15 cellular contexts compared by ENCODE assay signal in genomic region chr22:49251371-49251770, GRCh38.
DNase-seq lines count a peak whose midpoint lies in the region; ATAC-seq and TF ChIP-seq lines count a peak whose summit lies in the region.
"Had no signal": no experiment of that assay in that cellular context is flagged by ENCODE, and none has a peak within 500 bp of the region (broad histone marks: within the 10 kb centered on the region; RNA-seq: fewer than 3 reads in every experiment).

No MANE protein-coding gene starts in this region.

- dilution Hi-C loops in IMR-90 (cut with HindIII; ENCODE audit: low sequenced_read_pairs, unreplicated experiment): no loop called here

- no peak overlapping the region for H2AK5ac ChIP-seq in IMR-90 (ENCODE audit: low read depth, low read length)

- no peak for TF ChIP-seq RAD21 in IMR-90 (IDR thresholded peaks at IDR 0.05; ENCODE audit: low read length)

- no peak overlapping the region for H4K5ac ChIP-seq in IMR-90 (ENCODE audit: low read depth, low read length)

- no peak overlapping the region for H2BK120ac ChIP-seq in IMR-90 (ENCODE audit: low read depth, low read length)

- H2BK20ac ChIP-seq in IMR-90 (ENCODE audit: low read depth, low read length): no peak overlapping the region

- no peak overlapping the region for H3K27ac ChIP-seq in IMR-90 (ENCODE audit: insufficient read depth, low read length)
- H3K27ac ChIP-seq: BLaER1, GM23248 had no signal

- peaks cover 38% of the 10 kb centered on the region for H3K9me3 ChIP-seq in IMR-90 (ENCODE audit: control insufficient read depth, insufficient read depth, low read length)
- H3K9me3 ChIP-seq: BLaER1, Caco-2 had no signal

- no peak overlapping the region for H3K4me3 Mint-ChIP-seq in activated CD8-positive, alpha-beta memory T cell treated with anti-CD3 and anti-CD28 coated beads, Interleukin-2, amount 10 ng/mL, durations not matched to agents 7 days and 5 days
- no peak overlapping the region for H3K4me3 Mint-ChIP-seq in stimulated activated naive CD8-positive, alpha-beta T cell treated with anti-CD3 and anti-CD28 coated beads, Interleukin-15, amount 100 ng/mL, for 72 hours
- H3K4me3 Mint-ChIP-seq: CD8-positive, alpha-beta memory T cell had no signal

- no peak overlapping the region for H3K4me2 ChIP-seq in IMR-90 (ENCODE audit: low read depth, low read length)
- H3K4me2 ChIP-seq: BLaER1 had no signal

- no peak overlapping the region for H3K56ac ChIP-seq in IMR-90 (ENCODE audit: extremely low read depth, insufficient read depth, low read length)

- H3K23ac ChIP-seq in IMR-90 (ENCODE audit: low read depth, low read length): no peak overlapping the region

- H3K9me1 ChIP-seq in IMR-90 (ENCODE audit: insufficient read depth, low read length): no peaks in the 10 kb centered on the region

- no peak overlapping the region for H4K91ac ChIP-seq in IMR-90 (ENCODE audit: insufficient read depth, low read depth, low read length)

- no peak overlapping the region for H3K4me3 ChIP-seq in IMR-90 (ENCODE audit: insufficient read depth, low read depth, low read length)
- H3K4me3 ChIP-seq: BLaER1, GM23248 had no signal

- no peak overlapping the region for H3K4ac ChIP-seq in IMR-90 (ENCODE audit: low read depth, low read length)

- BruUV-seq in IMR-90 (replicated peaks; lab: Mats Ljungman, UMichigan): no TSS peak

- H3K79me1 ChIP-seq in IMR-90 (ENCODE audit: low read depth in 1 of 2, low read length in 2 of 2): no peaks in the 10 kb centered on the region

- no peak overlapping the region for H3K14ac ChIP-seq in IMR-90 (replicated peaks; ENCODE audit: low read depth, low read length)

- H2AK9ac ChIP-seq in IMR-90 (replicated peaks; ENCODE audit: low read depth, low read length, poor library complexity): no peak overlapping the region

- H3K9ac ChIP-seq in IMR-90 (ENCODE audit: low read depth, low read length): no peak overlapping the region
- H3K9ac ChIP-seq: BLaER1, GM23248 had no signal

- no peaks in the 10 kb centered on the region for H3K36me3 ChIP-seq in IMR-90 (ENCODE audit: control insufficient read depth, insufficient read depth, low read length)
- H3K36me3 ChIP-seq: BLaER1 had no signal

- intact Hi-C loops in IMR-90 (cut with micrococcal nuclease) (no loop called here), posterior vena cava (cut with DNase I) (no loop called here)

- peak overlapping the region; percentile 32 for H2AFZ ChIP-seq in IMR-90 (replicated peaks; ENCODE audit: low read length, poor library complexity)
- H2AFZ ChIP-seq: GM23248 had no signal

- no peak overlapping the region for H3K18ac ChIP-seq in IMR-90 (ENCODE audit: low read depth, low read length)

- H4K20me1 ChIP-seq in IMR-90 (ENCODE audit: insufficient read depth, low read length): no peaks in the 10 kb centered on the region
- H4K20me1 ChIP-seq: BLaER1 had no signal

- ATAC-seq in activated CD8-positive, alpha-beta memory T cell treated with anti-CD3 and anti-CD28 coated beads, Interleukin-2, amount 10 ng/mL, durations not matched to agents 7 days and 5 days: no peak
- ATAC-seq in IMR-90 (ENCODE audit: low read depth): no peak
- ATAC-seq in stimulated activated naive CD8-positive, alpha-beta T cell treated with anti-CD3 and anti-CD28 coated beads, Interleukin-15, amount 100 ng/mL, for 72 hours: no peak

- no peak overlapping the region for H3K27ac Mint-ChIP-seq in activated CD8-positive, alpha-beta memory T cell treated with anti-CD3 and anti-CD28 coated beads, Interleukin-2, amount 10 ng/mL, durations not matched to agents 7 days and 5 days
- H3K27ac Mint-ChIP-seq in stimulated activated naive CD8-positive, alpha-beta T cell treated with anti-CD3 and anti-CD28 coated beads, Interleukin-15, amount 100 ng/mL, for 72 hours: no peak overlapping the region
- H3K27ac Mint-ChIP-seq: CD8-positive, alpha-beta memory T cell had no signal

- no peaks in the 10 kb centered on the region for H3K9me3 Mint-ChIP-seq in activated CD8-positive, alpha-beta memory T cell treated with anti-CD3 and anti-CD28 coated beads, Interleukin-2, amount 10 ng/mL, durations not matched to agents 7 days and 5 days (ENCODE audit: low read depth)
- H3K9me3 Mint-ChIP-seq in stimulated activated naive CD8-positive, alpha-beta T cell treated with anti-CD3 and anti-CD28 coated beads, Interleukin-15, amount 100 ng/mL, for 72 hours: peaks cover 0 to 6% of the 10 kb centered on the region in 2 donors
- H3K9me3 Mint-ChIP-seq: CD8-positive, alpha-beta memory T cell had no signal

- no peak for TF ChIP-seq POLR2A in IMR-90 (IDR thresholded peaks at IDR 0.05; ENCODE audit: low read depth, low read length)

- no peaks in the 10 kb centered on the region for H3K27me3 ChIP-seq in IMR-90 (ENCODE audit: control insufficient read depth, insufficient read depth, low read length)
- H3K27me3 ChIP-seq: BLaER1 had no signal

- H3K4me1 ChIP-seq in IMR-90 (ENCODE audit: control insufficient read depth, insufficient read depth, low read length): no peaks in the 10 kb centered on the region
- H3K4me1 ChIP-seq: BLaER1, Caco-2 had no signal

- in situ Hi-C loops in IMR-90 (cut with MboI; ENCODE audit: low sequenced_read_pairs): no loop called here

- peaks cover 5% of the 10 kb centered on the region for H3K27me3 Mint-ChIP-seq in activated CD8-positive, alpha-beta memory T cell treated with anti-CD3 and anti-CD28 coated beads, Interleukin-2, amount 10 ng/mL, durations not matched to agents 7 days and 5 days
- peaks cover 38% of the 10 kb centered on the region for H3K27me3 Mint-ChIP-seq in stimulated activated naive CD8-positive, alpha-beta T cell treated with anti-CD3 and anti-CD28 coated beads, Interleukin-15, amount 100 ng/mL, for 72 hours

- no peaks in the 10 kb centered on the region for H3K4me1 Mint-ChIP-seq in activated CD8-positive, alpha-beta memory T cell treated with anti-CD3 and anti-CD28 coated beads, Interleukin-2, amount 10 ng/mL, durations not matched to agents 7 days and 5 days
- no peaks in the 10 kb centered on the region for H3K4me1 Mint-ChIP-seq in stimulated activated naive CD8-positive, alpha-beta T cell treated with anti-CD3 and anti-CD28 coated beads, Interleukin-15, amount 100 ng/mL, for 72 hours
- H3K4me1 Mint-ChIP-seq: CD8-positive, alpha-beta memory T cell had no signal

- H2BK5ac ChIP-seq in IMR-90 (ENCODE audit: low read depth, low read length, poor library complexity, severe bottlenecking): no peak overlapping the region

- no peak overlapping the region for H4K8ac ChIP-seq in IMR-90 (ENCODE audit: low read depth in 2 of 2, low read length in 2 of 2)

- DNase-seq in activated CD8-positive, alpha-beta memory T cell treated with anti-CD3 and anti-CD28 coated beads for 24 hours: peak; percentile 7
- no peak for DNase-seq in activated CD8-positive, alpha-beta memory T cell treated with anti-CD3 and anti-CD28 coated beads, Interleukin-2, amount 10 ng/mL, durations not matched to agents 7 days and 5 days
- DNase-seq in IMR-90 (no peak), islet precursor cell (peak; percentile 27), posterior vena cava (ENCODE audit: low spot score) (peak; percentile 35), middle frontal gyrus (ENCODE audit: extremely low spot score, low spot score) (no peak), NCI-H146 (lab: John Stamatoyannopoulos, UW) (no peak)
- DNase-seq in stimulated activated naive CD8-positive, alpha-beta T cell treated with anti-CD3 and anti-CD28 coated beads, Interleukin-15, amount 100 ng/mL, for 72 hours: no peak
- DNase-seq: 8988T; AML-193; Caco-2; CD8-positive, alpha-beta memory T cell; GF-D8; GM23248 had no signal

- CTCF ChIA-PET in activated CD8-positive, alpha-beta memory T cell treated with anti-CD3 and anti-CD28 coated beads, Interleukin-2, amount 10 ng/mL, durations not matched to agents 7 days and 5 days (lab: Charles Lee): no interaction called here
- CTCF ChIA-PET in IMR-90 (lab: Yijun Ruan, JAX): no interaction called here

- no peaks in the 10 kb centered on the region for H3K36me3 Mint-ChIP-seq in activated CD8-positive, alpha-beta memory T cell treated with anti-CD3 and anti-CD28 coated beads, Interleukin-2, amount 10 ng/mL, durations not matched to agents 7 days and 5 days
- H3K36me3 Mint-ChIP-seq: CD8-positive, alpha-beta memory T cell had no signal

- POLR2A ChIA-PET in IMR-90 (lab: Charles Lee; ENCODE audit: unreplicated experiment): no interaction called here

- WGBS in IMR-90 (ENCODE audit: extremely low coverage in 2 of 2, insufficient read length in 1 of 2), 2 experiments: no CpG with 5 or more reads among the region's 6 CpGs

- TF ChIP-seq CTCF in IMR-90 (conservative IDR thresholded peaks at IDR 0.05; ENCODE audit: low read depth, low read length): no peak

- H2BK15ac ChIP-seq in IMR-90 (ENCODE audit: low read depth, low read length): no peak overlapping the region

TF ChIP-seq in IMR-90, 13 proteins besides CTCF, POLR2A, EP300 and RAD21:
- TF ChIP-seq NFE2L2 (IDR thresholded peaks at IDR 0.05; ENCODE audit: low read depth, low read length) (no peak), CHD1 (IDR thresholded peaks at IDR 0.05; ENCODE audit: low read depth, low read length) (no peak), MAFK (IDR thresholded peaks at IDR 0.05; ENCODE audit: low read depth, low read length) (no peak), SMC3 (IDR thresholded peaks at IDR 0.05; ENCODE audit: low read depth, low read length) (no peak), ELK1 (IDR thresholded peaks at IDR 0.05; ENCODE audit: borderline replicate concordance, low read depth, low read length) (no peak)
- TF ChIP-seq, protein P1, sequence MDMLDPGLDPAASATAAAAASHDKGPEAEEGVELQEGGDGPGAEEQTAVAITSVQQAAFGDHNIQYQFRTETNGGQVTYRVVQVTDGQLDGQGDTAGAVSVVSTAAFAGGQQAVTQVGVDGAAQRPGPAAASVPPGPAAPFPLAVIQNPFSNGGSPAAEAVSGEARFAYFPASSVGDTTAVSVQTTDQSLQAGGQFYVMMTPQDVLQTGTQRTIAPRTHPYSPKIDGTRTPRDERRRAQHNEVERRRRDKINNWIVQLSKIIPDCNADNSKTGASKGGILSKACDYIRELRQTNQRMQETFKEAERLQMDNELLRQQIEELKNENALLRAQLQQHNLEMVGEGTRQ (IDR thresholded peaks at IDR 0.05; ENCODE audit: low read depth, low read length): no peak
TF ChIP-seq in IMR-90: peak in this region for 0.

Comparison
In these comparisons a context has a peak if more than half of its experiments do, and no peak if none do; other contexts are left out.
1. DNase-seq: peak in activated CD8-positive, alpha-beta memory T cell treated with anti-CD3 and anti-CD28 coated beads for 24 hours (single experiment), islet precursor cell (single experiment) and posterior vena cava (single experiment); none in activated CD8-positive, alpha-beta memory T cell treated with anti-CD3 and anti-CD28 coated beads, Interleukin-2, amount 10 ng/mL, durations not matched to agents 7 days and 5 days (single experiment), IMR-90 (single experiment), middle frontal gyrus (single experiment), stimulated activated naive CD8-positive, alpha-beta T cell treated with anti-CD3 and anti-CD28 coated beads, Interleukin-15, amount 100 ng/mL, for 72 hours (0 of 2) and NCI-H146 (single experiment).